ENCODE assay signal across 8 cellular contexts in the genomic region with DNA sequence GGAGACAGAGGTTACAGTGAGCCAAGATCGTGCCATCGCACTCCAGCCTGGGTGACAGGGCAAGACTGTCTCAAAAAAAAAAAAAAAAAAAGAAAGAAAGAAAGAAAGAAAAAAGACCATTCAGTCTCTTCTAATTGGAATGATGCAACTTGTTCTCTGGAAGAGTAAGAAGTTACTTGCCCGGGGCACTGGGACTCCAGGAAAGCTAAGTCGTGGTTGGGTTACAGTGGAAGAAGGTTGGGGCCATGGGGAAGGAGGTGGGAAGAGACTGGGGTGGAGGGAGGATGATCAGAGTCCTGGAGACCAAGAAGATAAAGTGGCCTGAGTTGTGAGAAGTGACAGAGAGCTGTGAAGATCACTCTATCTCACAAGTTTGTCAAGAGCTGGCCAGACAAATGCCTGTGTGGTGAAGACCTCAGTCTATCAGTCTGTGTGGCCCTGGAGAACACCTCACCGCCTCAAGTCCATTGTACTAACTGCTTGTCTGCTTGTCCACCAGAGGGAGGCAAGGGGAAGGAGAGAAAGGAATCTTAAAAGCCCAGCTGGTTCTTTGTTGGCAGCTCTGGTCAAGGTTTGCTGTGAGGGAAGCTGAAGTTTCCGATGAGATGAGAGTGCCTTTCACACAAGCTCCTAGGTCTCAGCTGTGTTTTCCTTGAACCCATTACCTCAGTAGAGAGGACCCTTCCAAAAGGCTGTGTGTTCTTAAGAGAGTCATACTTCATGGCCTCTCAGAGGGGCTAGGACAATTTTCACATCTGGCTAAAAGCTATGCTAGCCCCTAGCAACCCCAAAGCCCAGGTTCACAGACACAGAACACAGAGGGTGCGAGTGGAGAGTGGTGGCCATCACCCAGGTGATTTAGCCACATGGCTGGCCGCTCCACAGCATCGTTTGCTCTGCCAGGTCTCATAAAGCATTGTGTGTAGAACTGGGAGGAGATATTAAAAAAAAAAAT.
A peak's percentile ranks its signal among the peaks of the same experiment; 100 is the strongest.
DNase-seq lines count a peak whose midpoint lies in the region; ATAC-seq and TF ChIP-seq lines count a peak whose summit lies in the region.

No MANE protein-coding gene starts in this region.

- H3K4me3 Mint-ChIP-seq in activated naive CD8-positive, alpha-beta T cell treated with anti-CD3 and anti-CD28 coated beads for 36 hours: no peak overlapping the region

- H3K27ac ChIP-seq in body of pancreas (no peak overlapping the region), upper lobe of right lung (no peak overlapping the region)

- peaks cover 2% of the 10 kb centered on the region for H3K9me3 Mint-ChIP-seq in activated naive CD8-positive, alpha-beta T cell treated with anti-CD3 and anti-CD28 coated beads for 36 hours

- H3K36me3 Mint-ChIP-seq in activated naive CD8-positive, alpha-beta T cell treated with anti-CD3 and anti-CD28 coated beads for 36 hours: no peaks in the 10 kb centered on the region

- H3K27me3 Mint-ChIP-seq in activated naive CD8-positive, alpha-beta T cell treated with anti-CD3 and anti-CD28 coated beads for 36 hours: no peaks in the 10 kb centered on the region

- H3K9me3 ChIP-seq in body of pancreas (no peaks in the 10 kb centered on the region), upper lobe of right lung (no peaks in the 10 kb centered on the region)

- H3K36me3 ChIP-seq in body of pancreas (replicated peaks in 1 of 2; ENCODE audit: insufficient read depth in 1 of 2, low read depth in 2 of 2) (no peaks in the 10 kb centered on the region), upper lobe of right lung (no peaks in the 10 kb centered on the region)

- H3K4me1 Mint-ChIP-seq in activated naive CD8-positive, alpha-beta T cell treated with anti-CD3 and anti-CD28 coated beads for 36 hours: no peaks in the 10 kb centered on the region

- H3K4me3 ChIP-seq in body of pancreas (no peak overlapping the region), upper lobe of right lung (no peak overlapping the region)

- WGBS in body of pancreas, 2 donors: 44 to 47% methylated on average over 8 to 9 of the region's 9 CpGs

- H3K4me1 ChIP-seq in body of pancreas: no peaks in the 10 kb centered on the region
- no peaks in the 10 kb centered on the region for H3K4me1 ChIP-seq in upper lobe of right lung

- intact Hi-C loops in body of pancreas (cut with DNase I): no loop called here
- intact Hi-C loops in upper lobe of right lung (cut with DNase I): no loop called here

- peak; percentile 51 to 71 for DNase-seq in AML-193 (lab: John Stamatoyannopoulos, UW)
- peak; percentile 44 for DNase-seq in NCI-H2227 (lab: John Stamatoyannopoulos, UW; ENCODE audit: unreplicated experiment)
- DNase-seq in body of pancreas: peak; percentile 62 to 80 (median 76)
- DNase-seq in islet precursor cell: peak; percentile 88
- DNase-seq in upper lobe of right lung: no peak
- no peak for DNase-seq in activated naive CD8-positive, alpha-beta T cell treated with anti-CD3 and anti-CD28 coated beads for 36 hours

- TF ChIP-seq POLR2A in body of pancreas (IDR thresholded peaks at IDR 0.05): no peak

- H3K27ac Mint-ChIP-seq in activated naive CD8-positive, alpha-beta T cell treated with anti-CD3 and anti-CD28 coated beads for 36 hours: no peak overlapping the region

- no peaks in the 10 kb centered on the region for H3K27me3 ChIP-seq in body of pancreas
- H3K27me3 ChIP-seq in upper lobe of right lung: no peaks in the 10 kb centered on the region

- ATAC-seq in GM21526 (IDR thresholded peaks at IDR 0.05; ENCODE audit: low FRiP score, unreplicated experiment) (peak; percentile 61), body of pancreas (peak; percentile 92), upper lobe of right lung (peak; percentile 92), GM19463 (IDR thresholded peaks at IDR 0.05; ENCODE audit: unreplicated experiment) (no peak)

- TF ChIP-seq CTCF in body of pancreas (IDR thresholded peaks at IDR 0.05) (peak; percentile 35 to 88 (median 75)), upper lobe of right lung (IDR thresholded peaks at IDR 0.05) (peak; percentile 58)

Comparison
In these comparisons a context has a peak if more than half of its experiments do, and no peak if none do; other contexts are left out.
1. DNase-seq: peak in AML-193 (2 of 2), NCI-H2227 (single experiment), body of pancreas (4 of 4) and islet precursor cell (single experiment); none in upper lobe of right lung (single experiment) and activated naive CD8-positive, alpha-beta T cell treated with anti-CD3 and anti-CD28 coated beads for 36 hours (single experiment).